ENCODE assay signal across 8 cellular contexts in genomic region chr19:52188822-52189744, GRCh38.
DNase-seq lines count a peak whose midpoint lies in the region; ATAC-seq lines count a peak whose summit lies in the region.

No MANE protein-coding gene starts in this region.

- in situ Hi-C loops in KBM-7 (cut with MboI; ENCODE audit: low pct_unique_long_range_greater_than_20kb, low sequenced_read_pairs): no loop called here

- H3K9me3 ChIP-seq in SK-N-MC (ENCODE audit: low read depth, low read length): peaks cover 7% of the 10 kb centered on the region; the same call in 1 of the 2 replicates
- no peaks in the 10 kb centered on the region for H3K9me3 ChIP-seq in muscle layer of duodenum (ENCODE audit: control insufficient read depth in 1 of 2, low read length in 2 of 2)

- H3K4me1 ChIP-seq in muscle layer of duodenum (ENCODE audit: control insufficient read depth in 1 of 2, insufficient read depth in 2 of 2, low read length in 2 of 2): peaks cover 19 to 32% of the 10 kb centered on the region in 2 donors

- peaks cover 32% of the 10 kb centered on the region for H3K36me3 ChIP-seq in SK-N-MC (ENCODE audit: insufficient read depth, low read length)
- peaks cover 6 to 10% of the 10 kb centered on the region in 2 donors for H3K36me3 ChIP-seq in muscle layer of duodenum (ENCODE audit: control insufficient read depth in 1 of 2, insufficient read depth in 2 of 2, low read length in 2 of 2)

- no peaks in the 10 kb centered on the region for H3K27me3 ChIP-seq in muscle layer of duodenum (ENCODE audit: low read depth, low read length)

- peak; percentile 1 for ATAC-seq in HG02870 (IDR thresholded peaks at IDR 0.05; ENCODE audit: unreplicated experiment)

- peak overlapping the region; percentile 81 for H3K9ac ChIP-seq in SK-N-MC (ENCODE audit: insufficient read length)

- H3K4me3 ChIP-seq in SK-N-MC: peak overlapping the region; percentile 77
- H3K4me3 ChIP-seq in muscle layer of duodenum (ENCODE audit: low read depth in 1 of 2, low read length in 2 of 2): peak overlapping the region; percentile 59 to 79

- DNase-seq in NCI-H524 (lab: John Stamatoyannopoulos, UW): peak; percentile 64 to 65
- no peak for DNase-seq in NCI-H524 treated with DMSO at 0.1 percent for 48 hours (lab: John Stamatoyannopoulos, UW)
- no peak for DNase-seq in SK-N-MC (ENCODE audit: low read depth, low spot score)
- peak; percentile 15 for DNase-seq in effector CD4-positive, alpha-beta T cell
- no peak for DNase-seq in KBM-7
- no peak for DNase-seq in NCI-H2029 treated with DMSO at 0.1 percent for 48 hours (lab: John Stamatoyannopoulos, UW)

- H3K27ac ChIP-seq in SK-N-MC (peak overlapping the region; percentile 94), muscle layer of duodenum (ENCODE audit: low read length) (peak overlapping the region; percentile 89)

Comparison
In these comparisons a context has a peak if more than half of its experiments do, and no peak if none do; other contexts are left out.
1. DNase-seq: peak in NCI-H524 (2 of 2) and effector CD4-positive, alpha-beta T cell (single experiment); none in NCI-H524 treated with DMSO at 0.1 percent for 48 hours (single experiment), SK-N-MC (single experiment), KBM-7 (single experiment) and NCI-H2029 treated with DMSO at 0.1 percent for 48 hours (single experiment).